In the genomic region with DNA sequence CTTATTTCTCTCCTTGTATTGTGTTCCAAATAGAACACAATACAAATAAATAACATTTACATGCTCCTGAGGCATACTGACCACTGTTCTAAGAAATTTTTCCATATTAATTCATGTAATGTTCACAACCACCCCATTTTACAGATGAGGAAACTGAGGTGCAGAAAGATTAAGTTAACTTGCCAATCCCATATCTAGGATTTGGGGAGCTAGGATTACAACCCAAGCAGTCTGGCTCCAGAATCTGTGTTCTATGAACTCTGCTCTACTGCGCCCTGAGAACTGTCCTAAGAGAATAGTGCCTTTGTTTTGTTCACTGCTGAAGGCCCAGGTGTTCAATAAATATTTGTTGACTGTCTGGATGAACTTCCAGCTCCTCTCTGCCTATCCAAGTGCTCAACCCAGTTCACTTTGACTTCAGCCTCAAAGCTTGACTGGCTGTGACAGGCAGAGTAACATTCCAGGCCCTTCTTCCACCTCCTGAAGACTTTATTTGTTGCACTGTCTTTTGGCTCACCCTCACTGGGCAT, we compare ENCODE assay signal across 25 cellular contexts. TPM values are rescaled to one million over a fixed set of nuclear protein-coding genes. Genes with fewer than 3 reads are reported as not detected.
DNase-seq lines count a peak whose midpoint lies in the region; ATAC-seq, FAIRE-seq and TF ChIP-seq lines count a peak whose summit lies in the region.
"Had no signal": no experiment of that assay in that cellular context is flagged by ENCODE, and none has a peak within 500 bp of the region (broad histone marks: within the 10 kb centered on the region; RNA-seq: fewer than 3 reads in every experiment).

No MANE protein-coding gene starts in this region.

- H3K4me1 ChIP-seq in HepG2 (ENCODE audit: insufficient read depth, low read length), result peaks cover 81% of the 10 kb centered on the region
- H3K4me1 ChIP-seq: BE2C, HAP-1 had no signal

- H3K27ac ChIP-seq in HepG2 (ENCODE audit: extremely low read length, insufficient read depth, low read length), result peak overlapping the region; percentile 74
- H3K27ac ChIP-seq: A549; BLaER1 treated with 17β-estradiol and CSF1 and Interleukin-3, amounts not matched to agents 10 nM and 100 nM had no signal

- in situ Hi-C loops in HepG2 (cut with HindIII; ENCODE audit: extremely low pct_ligation_motif_present, low pct_unique_long_range_greater_than_20kb), result no loop called here

- H2AFZ ChIP-seq in HepG2 (ENCODE audit: low read length), result no peak overlapping the region

- peak; percentile 78 for ATAC-seq in HepG2
- ATAC-seq: A549 had no signal

- H3K36me3 Mint-ChIP-seq in progenitor cell of endocrine pancreas (ENCODE audit: insufficient read depth), result no peaks in the 10 kb centered on the region
- H3K36me3 Mint-ChIP-seq: CD14-positive monocyte had no signal

- TF ChIP-seq CTCF in HepG2 (CRISPR knock-in tag; IDR thresholded peaks at IDR 0.05), result no peak
- TF ChIP-seq CTCF in progenitor cell of endocrine pancreas (IDR thresholded peaks at IDR 0.05; ENCODE audit: unreplicated experiment), result no peak

- H3K27me3 ChIP-seq in HepG2 (ENCODE audit: control insufficient read depth in 1 of 2, insufficient read depth in 2 of 2, low read length in 2 of 2), result no peaks in the 10 kb centered on the region
- H3K27me3 ChIP-seq: BE2C; BLaER1 treated with 17β-estradiol and CSF1 and Interleukin-3, amounts not matched to agents 10 nM and 100 nM had no signal

- peaks cover 3% of the 10 kb centered on the region for H3K27me3 Mint-ChIP-seq in progenitor cell of endocrine pancreas
- H3K27me3 Mint-ChIP-seq: CD4-positive, alpha-beta T cell; CD8-positive, alpha-beta memory T cell had no signal

- peaks cover 4% of the 10 kb centered on the region for H3K79me2 ChIP-seq in HepG2 (ENCODE audit: insufficient read depth, low read length)

- H3K4me1 Mint-ChIP-seq in progenitor cell of endocrine pancreas (ENCODE audit: low read depth), result peaks cover 6% of the 10 kb centered on the region

- no peaks in the 10 kb centered on the region for H3K36me3 ChIP-seq in HepG2 (replicated peaks in 1 of 2; ENCODE audit: control insufficient read depth in 1 of 2, insufficient read depth in 2 of 2, low read length in 2 of 2)
- H3K36me3 ChIP-seq: BE2C, HAP-1 had no signal

- H3K9me3 Mint-ChIP-seq in progenitor cell of endocrine pancreas (ENCODE audit: low read depth), result no peaks in the 10 kb centered on the region
- H3K9me3 Mint-ChIP-seq: CD4-positive, alpha-beta T cell; CD8-positive, alpha-beta memory T cell had no signal

- intact Hi-C loops in HepG2 (cut with micrococcal nuclease; ENCODE audit: unreplicated experiment), result no loop called here

- H4K20me1 ChIP-seq in HepG2 (ENCODE audit: insufficient read depth, low read length), result no peaks in the 10 kb centered on the region

- H3K9ac ChIP-seq in HepG2 (ENCODE audit: insufficient read depth, low read depth, low read length), result peak overlapping the region; percentile 39; the same call in 1 of the 2 replicates
- H3K9ac ChIP-seq: BLaER1 treated with 17β-estradiol and CSF1 and Interleukin-3, amounts not matched to agents 10 nM and 100 nM had no signal

- no peak overlapping the region for H3K4me3 Mint-ChIP-seq in progenitor cell of endocrine pancreas (ENCODE audit: low read depth)
- H3K4me3 Mint-ChIP-seq: CD14-positive monocyte; CD4-positive, alpha-beta T cell had no signal

- H3K4me3 ChIP-seq in HepG2 (replicated peaks in 1 of 3; ENCODE audit: insufficient read depth in 1 of 3, low read depth in 2 of 3, low read length in 3 of 3), result no peak overlapping the region; a peak in 1 of 6 replicates
- H3K4me3 ChIP-seq: A549; BLaER1 treated with 17β-estradiol and CSF1 and Interleukin-3, amounts not matched to agents 10 nM and 100 nM; HAP-1 had no signal

- WGBS in HepG2 (ENCODE audit: low lambda C conversion rate), result 0% methylated on average over 1 of the region's 1 CpG

- POLR2A ChIA-PET in HepG2 (lab: Yijun Ruan, JAX), result interaction anchor here (1.1 to 1.4 kb wide), 2 partner anchors 8 to 9 kb away, joined by 3 to 4 read pairs; no protein-coding TSS in a partner anchor

- BruUV-seq in HepG2 (replicated peaks; lab: Mats Ljungman, UMichigan), result no TSS peak

- DNase-seq in HT-29 (ENCODE audit: low spot score) (peak; percentile 23), HepG2 (ENCODE audit: low spot score) (peak; percentile 93), progenitor cell of endocrine pancreas (ENCODE audit: low spot score, unreplicated experiment) (no peak), RCC 7860 (ENCODE audit: low spot score) (no peak), NCI-H2107 treated with DMSO at 0.1 percent for 48 hours (lab: John Stamatoyannopoulos, UW; ENCODE audit: unreplicated experiment) (no peak), KG1 (lab: John Stamatoyannopoulos, UW) (no peak)
- DNase-seq: 8988T; ACHN; AML-193; BE2C; CD4-positive, alpha-beta T cell; CD8-positive, alpha-beta memory T cell; DMS 273 treated with DMSO at 0.1 percent for 48 hours; DMS79; EL; GDM1; GOT3 had no signal

- no peak for TF ChIP-seq POLR2A in HepG2 (IDR thresholded peaks at IDR 0.05; ENCODE audit: insufficient read depth in 1 of 2, low read depth in 2 of 2, low read length in 2 of 2)

- H3K4me2 ChIP-seq in HepG2 (ENCODE audit: low read depth, low read length), result peak overlapping the region; percentile 57
- H3K4me2 ChIP-seq: A549; BLaER1 treated with 17β-estradiol and CSF1 and Interleukin-3, amounts not matched to agents 10 nM and 100 nM had no signal

- FAIRE-seq in HepG2 (lab: Jason Lieb, UNC), result peak; percentile 87
- FAIRE-seq in RCC 7860 (lab: Jason Lieb, UNC), result no peak
- FAIRE-seq: A549, D721Med, GM12891, GM18507, H54 had no signal

- TF ChIP-seq EP300 in HepG2 (IDR thresholded peaks at IDR 0.05; ENCODE audit: low read depth in 2 of 2, low read length in 2 of 2) (peak in 1 of 2 experiments; percentile 85; a peak in 2 of 4 replicates), HepG2 (CRISPR knock-in tag; IDR thresholded peaks at IDR 0.05; ENCODE audit: borderline replicate concordance) (peak; percentile 41; the same call in 1 of the 2 replicates)

- 0 out of 2 replicates have a peak, but pooled peaks have one; percentile 21 for TF ChIP-seq RAD21 in HepG2 (CRISPR knock-in tag; IDR thresholded peaks at IDR 0.05)

- CTCF ChIA-PET in HepG2 (lab: Yijun Ruan, JAX; ENCODE audit: low intra/inter-chr PET ratio, low total read pairs), result no interaction called here

- H3K27ac Mint-ChIP-seq in progenitor cell of endocrine pancreas, result peak overlapping the region; percentile 38
- H3K27ac Mint-ChIP-seq: CD4-positive, alpha-beta T cell; CD8-positive, alpha-beta memory T cell had no signal

- no peaks in the 10 kb centered on the region for H3K9me3 ChIP-seq in HepG2 (ENCODE audit: low read length)
- H3K9me3 ChIP-seq: A549; BE2C; BLaER1 treated with 17β-estradiol and CSF1 and Interleukin-3, amounts not matched to agents 10 nM and 100 nM; HAP-1 had no signal

TF ChIP-seq in HepG2, 621 proteins besides CTCF, POLR2A, EP300 and RAD21 (continues in another document):
- TF ChIP-seq, protein P1, sequence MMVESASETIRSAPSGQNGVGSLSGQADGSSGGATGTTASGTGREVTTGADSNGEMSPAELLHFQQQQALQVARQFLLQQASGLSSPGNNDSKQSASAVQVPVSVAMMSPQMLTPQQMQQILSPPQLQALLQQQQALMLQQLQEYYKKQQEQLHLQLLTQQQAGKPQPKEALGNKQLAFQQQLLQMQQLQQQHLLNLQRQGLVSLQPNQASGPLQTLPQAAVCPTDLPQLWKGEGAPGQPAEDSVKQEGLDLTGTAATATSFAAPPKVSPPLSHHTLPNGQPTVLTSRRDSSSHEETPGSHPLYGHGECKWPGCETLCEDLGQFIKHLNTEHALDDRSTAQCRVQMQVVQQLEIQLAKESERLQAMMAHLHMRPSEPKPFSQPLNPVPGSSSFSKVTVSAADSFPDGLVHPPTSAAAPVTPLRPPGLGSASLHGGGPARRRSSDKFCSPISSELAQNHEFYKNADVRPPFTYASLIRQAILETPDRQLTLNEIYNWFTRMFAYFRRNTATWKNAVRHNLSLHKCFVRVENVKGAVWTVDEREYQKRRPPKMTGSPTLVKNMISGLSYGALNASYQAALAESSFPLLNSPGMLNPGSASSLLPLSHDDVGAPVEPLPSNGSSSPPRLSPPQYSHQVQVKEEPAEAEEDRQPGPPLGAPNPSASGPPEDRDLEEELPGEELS (CRISPR knock-in tag; IDR thresholded peaks at IDR 0.05), result peak; percentile 93
- no peak for TF ChIP-seq ZNF432 (CRISPR knock-in tag; IDR thresholded peaks at IDR 0.05; ENCODE audit: borderline replicate concordance)
- TF ChIP-seq NRL (CRISPR knock-in tag; IDR thresholded peaks at IDR 0.05; ENCODE audit: borderline replicate concordance), result no peak

RNA-seq across cellular contexts. Expression of a gene that starts 3.1 kb away (rescaled TPM):
- total RNA-seq in HT-29 (2014; rRNA removed; shearing (Covaris generic)), result 0.44 and 2.8 TPM in 2 replicates
- 14.2 and 15.0 TPM in 2 replicates for total RNA-seq in HepG2 (2016; rRNA removed; fragmentation: Illumina TruSeq; extraction: Trizol)
- 10.7 and 11.1 TPM in 2 replicates for total RNA-seq in HepG2 (2016; cell fraction: cytosol; rRNA removed; fragmentation: Illumina TruSeq; extraction: Trizol; ENCODE audit: low read depth)
- 13.1 and 15.6 TPM in 2 replicates for total RNA-seq in HepG2 (2016; cell fraction: insoluble cytoplasmic fraction; rRNA removed; fragmentation: Illumina TruSeq; extraction: Trizol)
- total RNA-seq in HepG2 (2016; cell fraction: membrane; rRNA removed; fragmentation: Illumina TruSeq; extraction: Trizol), result 6.9 and 9.2 TPM in 2 replicates
- total RNA-seq in HepG2 (2016; cell fraction: nucleus; rRNA removed; fragmentation: Illumina TruSeq; extraction: Trizol), result 33.9 and 37.7 TPM in 2 replicates
- polyA plus RNA-seq in HepG2 (2011; rRNA removed), result 2.3 and 2.8 TPM in 2 replicates
- 1.3 TPM in 2 replicates for polyA plus RNA-seq in HepG2 (2011; cell fraction: cytosol; rRNA removed)
- 4.3 and 4.4 TPM in 2 replicates for polyA plus RNA-seq in HepG2 (2011; cell fraction: nucleus; rRNA removed)
- 3.2 and 3.8 TPM in 2 replicates for polyA plus RNA-seq in HepG2 (2012)
- 0.54 and 0.58 TPM in 2 replicates for polyA plus RNA-seq in HepG2 (2016; cell fraction: cytosol; fragmentation: Illumina TruSeq; extraction: Trizol; ENCODE audit: low read depth)
- polyA plus RNA-seq in HepG2 (2016; cell fraction: insoluble cytoplasmic fraction; fragmentation: Illumina TruSeq; extraction: Trizol; ENCODE audit: low read depth), result 4.4 and 4.9 TPM in 2 replicates
- 1.8 and 1.9 TPM in 2 replicates for polyA plus RNA-seq in HepG2 (2016; cell fraction: membrane; fragmentation: Illumina TruSeq; extraction: Trizol; ENCODE audit: low read depth)
- polyA plus RNA-seq in HepG2 (2016; cell fraction: nucleus; fragmentation: Illumina TruSeq; extraction: Trizol; ENCODE audit: insufficient read depth, low read depth), result 10.4 and 12.9 TPM in 2 replicates
- polyA minus RNA-seq in HepG2 (2011; rRNA and poly(A)+ RNA removed; ENCODE audit: low replicate concordance), result 2.6 and 3.5 TPM in 2 replicates
- 1.8 and 3.3 TPM in 2 replicates for polyA minus RNA-seq in HepG2 (2011; cell fraction: cytosol; rRNA and poly(A)+ RNA removed)
- polyA minus RNA-seq in HepG2 (2011; cell fraction: nucleus; rRNA and poly(A)+ RNA removed), result 32.0 and 40.3 TPM in 2 replicates
- total RNA-seq in progenitor cell of endocrine pancreas, result 2.3 and 3.3 TPM in 2 replicates
- polyA plus RNA-seq: CD14-positive monocyte had no signal

Comparison
In these comparisons a context has a peak if more than half of its experiments do, and no peak if none do; other contexts are left out.
1. DNase-seq: peak in HT-29 (single experiment) and HepG2 (single experiment); none in progenitor cell of endocrine pancreas (single experiment), RCC 7860 (single experiment), NCI-H2107 treated with DMSO at 0.1 percent for 48 hours (single experiment) and KG1 (single experiment).